ENCODE assay signal across 8 cellular contexts in genomic region chr1:70410604-70411359, GRCh38. TPM values are rescaled to one million over a fixed set of nuclear protein-coding genes. Genes with fewer than 3 reads are reported as not detected.
DNase-seq lines count a peak whose midpoint lies in the region; ATAC-seq and TF ChIP-seq lines count a peak whose summit lies in the region.

Gene CTH (plus strand): TSS chr1:70411268. CDS start chr1:70411416, 148 bp downstream.

- peaks cover 1% of the 10 kb centered on the region; the same call in 1 of the 2 replicates for H3K36me3 ChIP-seq in RWPE2 (ENCODE audit: low read depth)

- H3K4me3 ChIP-seq in RWPE2 (ENCODE audit: severe bottlenecking) (peak within 1 kb of the TSS; percentile 48), fibroblast of pulmonary artery (replicated peaks; ENCODE audit: low read depth, low read length) (peak within 1 kb of the TSS; percentile 87)

- DNase-seq in EL (peak; percentile 98), H4 (ENCODE audit: low spot score) (peak; percentile 99), LoVo (ENCODE audit: low spot score) (peak; percentile 96), RWPE2 (ENCODE audit: low spot score) (peak; percentile 95), fibroblast of pulmonary artery (ENCODE audit: low read depth) (peak; percentile 97)
- peak; percentile 86 for DNase-seq in activated effector memory CD4-positive, alpha-beta T cell treated with Interleukin-2 at 50 U/mL for 16 hours
- peak; percentile 92 for DNase-seq in natural killer cell treated with Interleukin-12 subunit alpha and Interleukin-12 subunit beta and Interleukin-15 and Interleukin-18, amount 100 ng/mL, for 72 hours (ENCODE audit: low spot score)
- DNase-seq in stimulated activated naive CD8-positive, alpha-beta T cell treated with anti-CD3 and anti-CD28 coated beads, Interleukin-15, Interleukin-2, amounts not matched to agents 100 U/mL and 50 U/mL, for 24 hours: peak; percentile 92

- no peaks in the 10 kb centered on the region for H3K9me3 ChIP-seq in RWPE2 (ENCODE audit: severe bottlenecking)

- H3K27me3 Mint-ChIP-seq in natural killer cell treated with Interleukin-12 subunit alpha and Interleukin-12 subunit beta and Interleukin-15 and Interleukin-18, amount 100 ng/mL, for 72 hours: peaks cover 4 to 14% of the 10 kb centered on the region in 2 donors

- H3K27me3 ChIP-seq in RWPE2 (ENCODE audit: insufficient read depth, poor library complexity, severe bottlenecking): no peaks in the 10 kb centered on the region

- ATAC-seq in RWPE2 (ENCODE audit: low read depth): peak; percentile 97
- ATAC-seq in natural killer cell treated with Interleukin-12 subunit alpha and Interleukin-12 subunit beta and Interleukin-15 and Interleukin-18, amount 100 ng/mL, for 72 hours: peak; percentile 97
- ATAC-seq in stimulated activated naive CD8-positive, alpha-beta T cell treated with anti-CD3 and anti-CD28 coated beads, Interleukin-15, Interleukin-2, amounts not matched to agents 100 U/mL and 50 U/mL, for 24 hours: peak; percentile 99

- peak within 1 kb of the TSS; percentile 99 for H3K4me3 Mint-ChIP-seq in natural killer cell treated with Interleukin-12 subunit alpha and Interleukin-12 subunit beta and Interleukin-15 and Interleukin-18, amount 100 ng/mL, for 72 hours

- H3K36me3 Mint-ChIP-seq in natural killer cell treated with Interleukin-12 subunit alpha and Interleukin-12 subunit beta and Interleukin-15 and Interleukin-18, amount 100 ng/mL, for 72 hours: no peaks in the 10 kb centered on the region

- peaks cover 10 to 20% of the 10 kb centered on the region in 2 donors for H3K4me1 Mint-ChIP-seq in natural killer cell treated with Interleukin-12 subunit alpha and Interleukin-12 subunit beta and Interleukin-15 and Interleukin-18, amount 100 ng/mL, for 72 hours (ENCODE audit: low read depth in 2 of 2)

- peak within 1 kb of the TSS; percentile 82 to 93 for H3K27ac Mint-ChIP-seq in natural killer cell treated with Interleukin-12 subunit alpha and Interleukin-12 subunit beta and Interleukin-15 and Interleukin-18, amount 100 ng/mL, for 72 hours

- no peaks in the 10 kb centered on the region for H3K9me3 Mint-ChIP-seq in natural killer cell treated with Interleukin-12 subunit alpha and Interleukin-12 subunit beta and Interleukin-15 and Interleukin-18, amount 100 ng/mL, for 72 hours

- TF ChIP-seq CTCF in RWPE2 (IDR thresholded peaks at IDR 0.05; ENCODE audit: poor library complexity, severe bottlenecking) (no peak), fibroblast of pulmonary artery (IDR thresholded peaks at IDR 0.05; ENCODE audit: low read length, missing control alignments) (no peak)

- H3K4me1 ChIP-seq in RWPE2 (ENCODE audit: insufficient read depth, poor library complexity, severe bottlenecking): peaks cover 5% of the 10 kb centered on the region

- peak within 1 kb of the TSS; percentile 29 for H3K27ac ChIP-seq in RWPE2 (ENCODE audit: poor library complexity, severe bottlenecking)

RNA-seq across cellular contexts. Expression of gene CTH, which starts in this region (rescaled TPM):
- total RNA-seq in H4 (2014; rRNA removed; shearing (Covaris generic)): 21.9 and 26.3 TPM in 2 replicates
- total RNA-seq in natural killer cell treated with Interleukin-12 subunit alpha and Interleukin-12 subunit beta and Interleukin-15 and Interleukin-18, amount 100 ng/mL, for 72 hours: 1 to 10 TPM; 5.3 to 8.8 TPM

Comparison
In these comparisons a context has a peak if more than half of its experiments do, and no peak if none do; other contexts are left out.
1. Peak in every context shown above with its lines: DNase-seq, ATAC-seq, H3K4me3 ChIP-seq and H3K27ac ChIP-seq.